8 cellular contexts compared by ENCODE assay signal in genomic region chr1:210360852-210361477, GRCh38. TPM values are rescaled to one million over a fixed set of nuclear protein-coding genes. Genes with fewer than 3 reads are reported as not detected.
DNase-seq lines count a peak whose midpoint lies in the region; ATAC-seq and TF ChIP-seq lines count a peak whose summit lies in the region.

No MANE protein-coding gene starts in this region.

- no peaks in the 10 kb centered on the region for H3K4me1 ChIP-seq in DND-41 (ENCODE audit: insufficient read depth, low read length)

- H3K79me2 ChIP-seq in DND-41 (ENCODE audit: insufficient read depth, low read length), result no peaks in the 10 kb centered on the region

- H3K27ac ChIP-seq in DND-41 (ENCODE audit: low read length), result no peak overlapping the region

- no peaks in the 10 kb centered on the region for H3K36me3 ChIP-seq in DND-41 (ENCODE audit: insufficient read depth, low read length)

- ATAC-seq in DND-41 (ENCODE audit: insufficient read depth, low read depth), result peak; percentile 69; the same call in 2 of the 3 replicates
- ATAC-seq in GM21786 (IDR thresholded peaks at IDR 0.05; ENCODE audit: unreplicated experiment), result peak; percentile 64
- no peak for ATAC-seq in GM19452 (IDR thresholded peaks at IDR 0.05; ENCODE audit: unreplicated experiment)
- no peak for ATAC-seq in HG03135 (IDR thresholded peaks at IDR 0.05; ENCODE audit: unreplicated experiment)
- ATAC-seq in HG02970 (IDR thresholded peaks at IDR 0.05; ENCODE audit: low FRiP score, unreplicated experiment), result no peak

- H3K4me3 ChIP-seq in DND-41 (ENCODE audit: low read depth in 1 of 2, low read length in 2 of 2), result no peak overlapping the region

- H2AFZ ChIP-seq in DND-41 (ENCODE audit: low read depth, low read length), result no peak overlapping the region; the same call in 1 of the 2 replicates

- H4K20me1 ChIP-seq in DND-41 (ENCODE audit: insufficient read depth, low read length), result no peaks in the 10 kb centered on the region

- no peaks in the 10 kb centered on the region for H3K9me3 ChIP-seq in DND-41 (ENCODE audit: insufficient read depth, low read length, severe bottlenecking)

- DNase-seq in DND-41 (no peak), NCI-H345 treated with DMSO at 0.1 percent for 48 hours (lab: John Stamatoyannopoulos, UW; ENCODE audit: unreplicated experiment) (peak; percentile 2), cerebellum (ENCODE audit: low spot score) (peak; percentile 15), lung microvascular endothelial cell (ENCODE audit: low read depth in 2 of 2) (peak; percentile 23 to 45)

- TF ChIP-seq CTCF in DND-41 (IDR thresholded peaks at IDR 0.05; ENCODE audit: borderline replicate concordance, extremely low read depth, low read length, poor library complexity, severe bottlenecking), result peak; percentile 63

- no peaks in the 10 kb centered on the region for H3K27me3 ChIP-seq in DND-41 (ENCODE audit: insufficient read depth, low read length, poor library complexity)

- no peak overlapping the region for H3K4me2 ChIP-seq in DND-41 (ENCODE audit: insufficient read depth, low read length)

- H3K9ac ChIP-seq in DND-41 (ENCODE audit: low read depth, low read length), result no peak overlapping the region

RNA-seq across cellular contexts. Expression of gene HHAT, which starts 32.3 kb away (rescaled TPM):
- 7.6 TPM for total RNA-seq in cerebellum
- total RNA-seq in lung microvascular endothelial cell, result 0.65 and 1.2 TPM in 2 replicates

Comparison
In these comparisons a context has a peak if more than half of its experiments do, and no peak if none do; other contexts are left out.
1. ATAC-seq: peak in DND-41 (single experiment) and GM21786 (single experiment); none in GM19452 (single experiment), HG03135 (single experiment) and HG02970 (single experiment).